ENCODE assay signal across 12 cellular contexts in genomic region chr16:27238591-27238990, GRCh38. TPM values are rescaled to one million over a fixed set of nuclear protein-coding genes. Genes with fewer than 3 reads are reported as not detected.
DNase-seq lines count a peak whose midpoint lies in the region; ATAC-seq, FAIRE-seq and TF ChIP-seq lines count a peak whose summit lies in the region.
"Had no signal": no experiment of that assay in that cellular context is flagged by ENCODE, and none has a peak within 500 bp of the region (broad histone marks: within the 10 kb centered on the region; RNA-seq: fewer than 3 reads in every experiment).

No MANE protein-coding gene starts in this region.

- TF ChIP-seq POLR2A in endothelial cell of umbilical vein (IDR thresholded peaks at IDR 0.05; ENCODE audit: low read depth, low read length), result no peak
- no peak for TF ChIP-seq POLR2A in spleen (IDR thresholded peaks at IDR 0.05)

- H2AFZ ChIP-seq in endothelial cell of umbilical vein (ENCODE audit: low read depth, low read length), result no peak overlapping the region
- H2AFZ ChIP-seq: hepatocyte had no signal

- POLR2A ChIA-PET in activated CD4-positive, alpha-beta T cell treated with anti-CD3 and anti-CD28 coated beads for 36 hours (lab: Charles Lee), result interaction anchor here (0.6 to 2.2 kb wide), 4 partner anchors 16 to 172 kb away, joined by 3 to 18 read pairs (median 6); no protein-coding TSS in a partner anchor
- POLR2A ChIA-PET in activated CD4-positive, alpha-beta memory T cell treated with anti-CD3 and anti-CD28 coated beads, Interleukin-2, amount 10 ng/mL, durations not matched to agents 7 days and 5 days (lab: Charles Lee), result interaction anchor here (1.1 to 14.5 kb wide), 8 partner anchors 11 to 135 kb away, joined by 3 to 448 read pairs (median 29); partner anchors contain the start of genes IL4R, KDM8 and NSMCE1
- POLR2A ChIA-PET in endothelial cell of umbilical vein (lab: Charles Lee), result interaction anchor here (0.8 to 1.2 kb wide), 3 partner anchors 13 to 67 kb away, joined by 3 to 4 read pairs (median 3); partner anchors contain the start of gene KDM8

- H3K4me3 Mint-ChIP-seq in activated CD4-positive, alpha-beta T cell treated with anti-CD3 and anti-CD28 coated beads for 36 hours, result peak overlapping the region; percentile 67
- H3K4me3 Mint-ChIP-seq in activated CD4-positive, alpha-beta memory T cell treated with anti-CD3 and anti-CD28 coated beads, Interleukin-2, amount 10 ng/mL, durations not matched to agents 7 days and 5 days, result no peak overlapping the region
- no peak overlapping the region for H3K4me3 Mint-ChIP-seq in type B pancreatic cell

- FAIRE-seq in endothelial cell of umbilical vein (lab: Jason Lieb, UNC), result no peak

- DNase-seq in activated CD4-positive, alpha-beta T cell treated with anti-CD3 and anti-CD28 coated beads for 36 hours, result peak; percentile 7
- no peak for DNase-seq in activated CD4-positive, alpha-beta T cell treated with anti-CD3 and anti-CD28 coated beads, Interleukin-2, amount 50 U/mL, for 4 hours
- no peak for DNase-seq in activated CD4-positive, alpha-beta memory T cell treated with anti-CD3 and anti-CD28 coated beads, Interleukin-2, amount 10 ng/mL, durations not matched to agents 7 days and 5 days
- DNase-seq in endothelial cell of umbilical vein (ENCODE audit: low read depth, low spot score), result no peak
- no peak for DNase-seq in spleen
- no peak for DNase-seq in type B pancreatic cell (ENCODE audit: extremely low spot score, unreplicated experiment)
- no peak for DNase-seq in activated gamma-delta T cell (lab: John Stamatoyannopoulos, UW)
- DNase-seq: effector CD4-positive, alpha-beta T cell; NCI-H1436 treated with DMSO at 0.1 percent for 48 hours had no signal

- no peak overlapping the region for H3K4me2 ChIP-seq in endothelial cell of umbilical vein (ENCODE audit: insufficient read depth, low read length)
- H3K4me2 ChIP-seq: hepatocyte had no signal

- H3K36me3 Mint-ChIP-seq in activated CD4-positive, alpha-beta T cell treated with anti-CD3 and anti-CD28 coated beads for 36 hours (ENCODE audit: low read depth), result peaks cover 49% of the 10 kb centered on the region
- H3K36me3 Mint-ChIP-seq in activated CD4-positive, alpha-beta memory T cell treated with anti-CD3 and anti-CD28 coated beads, Interleukin-2, amount 10 ng/mL, durations not matched to agents 7 days and 5 days (ENCODE audit: low read depth), result peaks cover 50% of the 10 kb centered on the region
- no peaks in the 10 kb centered on the region for H3K36me3 Mint-ChIP-seq in type B pancreatic cell

- TF ChIP-seq CTCF in endothelial cell of umbilical vein (IDR thresholded peaks at IDR 0.05; ENCODE audit: extremely low read depth in 1 of 2, insufficient read depth in 1 of 2, low read depth in 1 of 2, low read length in 2 of 2), result no peak
- TF ChIP-seq CTCF in spleen (IDR thresholded peaks at IDR 0.05 in 8 of 11, conservative IDR thresholded peaks at IDR 0.05 in 3 of 11), result no peak
- TF ChIP-seq CTCF in type B pancreatic cell (conservative IDR thresholded peaks at IDR 0.05), result no peak

- H3K9me1 ChIP-seq in endothelial cell of umbilical vein (replicated peaks; ENCODE audit: control insufficient read depth, extremely low read depth, insufficient read depth, low read length), result no peaks in the 10 kb centered on the region

- no peaks in the 10 kb centered on the region for H4K20me1 ChIP-seq in endothelial cell of umbilical vein (replicated peaks; ENCODE audit: control insufficient read depth, extremely low read depth, insufficient read depth, low read length)

- H3K27ac Mint-ChIP-seq in activated CD4-positive, alpha-beta T cell treated with anti-CD3 and anti-CD28 coated beads for 36 hours, result peak overlapping the region; percentile 100
- H3K27ac Mint-ChIP-seq in activated CD4-positive, alpha-beta memory T cell treated with anti-CD3 and anti-CD28 coated beads, Interleukin-2, amount 10 ng/mL, durations not matched to agents 7 days and 5 days, result peak overlapping the region; percentile 100
- no peak overlapping the region for H3K27ac Mint-ChIP-seq in type B pancreatic cell

- no peaks in the 10 kb centered on the region for H3K9me3 Mint-ChIP-seq in activated CD4-positive, alpha-beta T cell treated with anti-CD3 and anti-CD28 coated beads for 36 hours (ENCODE audit: low read depth)
- H3K9me3 Mint-ChIP-seq in activated CD4-positive, alpha-beta memory T cell treated with anti-CD3 and anti-CD28 coated beads, Interleukin-2, amount 10 ng/mL, durations not matched to agents 7 days and 5 days, result no peaks in the 10 kb centered on the region
- H3K9me3 Mint-ChIP-seq in type B pancreatic cell, result no peaks in the 10 kb centered on the region

- H3K27ac ChIP-seq in endothelial cell of umbilical vein (ENCODE audit: insufficient read depth, low read depth, low read length) (peak overlapping the region; percentile 99), spleen (peak overlapping the region; percentile 79 to 94 (median 89))
- H3K27ac ChIP-seq: hepatocyte had no signal

- H3K4me1 ChIP-seq in endothelial cell of umbilical vein (ENCODE audit: control insufficient read depth, extremely low read depth, insufficient read depth, low read length) (peaks cover 85% of the 10 kb centered on the region), spleen (peaks cover 64 to 100% (median 90%) of the 10 kb centered on the region in 6 donors)

- ATAC-seq in activated CD4-positive, alpha-beta T cell treated with anti-CD3 and anti-CD28 coated beads for 36 hours, result no peak
- no peak for ATAC-seq in HG03354 (IDR thresholded peaks at IDR 0.05; ENCODE audit: poor library complexity, severe bottlenecking, unreplicated experiment)

- no peaks in the 10 kb centered on the region for H3K79me2 ChIP-seq in endothelial cell of umbilical vein (ENCODE audit: control insufficient read depth, insufficient read depth, low read length)
- H3K79me2 ChIP-seq: hepatocyte had no signal

- H3K27me3 Mint-ChIP-seq in activated CD4-positive, alpha-beta T cell treated with anti-CD3 and anti-CD28 coated beads for 36 hours, result no peaks in the 10 kb centered on the region
- no peaks in the 10 kb centered on the region for H3K27me3 Mint-ChIP-seq in activated CD4-positive, alpha-beta memory T cell treated with anti-CD3 and anti-CD28 coated beads, Interleukin-2, amount 10 ng/mL, durations not matched to agents 7 days and 5 days
- peaks cover 3% of the 10 kb centered on the region for H3K27me3 Mint-ChIP-seq in type B pancreatic cell

- H3K36me3 ChIP-seq in endothelial cell of umbilical vein (ENCODE audit: control insufficient read depth in 2 of 2, extremely low read depth in 1 of 2, insufficient read depth in 2 of 2, low read length in 2 of 2) (peaks cover 0 to 2% of the 10 kb centered on the region in 2 experiments), spleen (peaks cover 0 to 7% (median 3%) of the 10 kb centered on the region in 6 donors)

- H3K4me1 Mint-ChIP-seq in activated CD4-positive, alpha-beta T cell treated with anti-CD3 and anti-CD28 coated beads for 36 hours, result peaks cover 89% of the 10 kb centered on the region
- peaks cover 87% of the 10 kb centered on the region for H3K4me1 Mint-ChIP-seq in activated CD4-positive, alpha-beta memory T cell treated with anti-CD3 and anti-CD28 coated beads, Interleukin-2, amount 10 ng/mL, durations not matched to agents 7 days and 5 days
- H3K4me1 Mint-ChIP-seq in type B pancreatic cell (ENCODE audit: unreplicated experiment), result peaks cover 45% of the 10 kb centered on the region

- dilution Hi-C loops in endothelial cell of umbilical vein (cut with MboI; ENCODE audit: extremely low pct_ligation_motif_present, low sequenced_read_pairs), result no loop called here

- H3K9me3 ChIP-seq in endothelial cell of umbilical vein (replicated peaks; ENCODE audit: control insufficient read depth, insufficient read depth, low read length) (no peaks in the 10 kb centered on the region), spleen (no peaks in the 10 kb centered on the region)
- H3K9me3 ChIP-seq: right atrium auricular region had no signal

- BruUV-seq in endothelial cell of umbilical vein (replicated peaks; lab: Mats Ljungman, UMichigan), result no TSS peak

- H3K27me3 ChIP-seq in endothelial cell of umbilical vein (ENCODE audit: control insufficient read depth in 2 of 2, insufficient read depth in 2 of 2, low read length in 2 of 2), result no peaks in the 10 kb centered on the region
- no peaks in the 10 kb centered on the region for H3K27me3 ChIP-seq in spleen (replicated peaks in 1 of 7)
- H3K27me3 ChIP-seq: hepatocyte, right atrium auricular region had no signal

- CTCF ChIA-PET in activated CD4-positive, alpha-beta T cell treated with anti-CD3 and anti-CD28 coated beads for 36 hours (lab: Charles Lee), result interaction anchor here (0.5 to 7.5 kb wide), 2 partner anchors 14 to 60 kb away, joined by 3 to 63 read pairs; no protein-coding TSS in a partner anchor
- CTCF ChIA-PET in activated CD4-positive, alpha-beta memory T cell treated with anti-CD3 and anti-CD28 coated beads, Interleukin-2, amount 10 ng/mL, durations not matched to agents 7 days and 5 days (lab: Charles Lee), result interaction anchor here (0.5 to 6.5 kb wide), 2 partner anchors 80 to 1773 kb away, joined by 3 to 146 read pairs; no protein-coding TSS in a partner anchor
- CTCF ChIA-PET in endothelial cell of umbilical vein (lab: Charles Lee), result interaction anchor here (0.5 to 15.6 kb wide), 3 partner anchors 9 to 129 kb away, joined by 4 to 299 read pairs (median 4); no protein-coding TSS in a partner anchor

- no peak overlapping the region for H3K4me3 ChIP-seq in endothelial cell of umbilical vein (replicated peaks in 1 of 3; ENCODE audit: insufficient read depth in 1 of 3, low read depth in 1 of 3, low read length in 3 of 3)
- H3K4me3 ChIP-seq in spleen, result no peak overlapping the region
- H3K4me3 ChIP-seq: hepatocyte, right atrium auricular region had no signal

- intact Hi-C loops in activated CD4-positive, alpha-beta T cell treated with anti-CD3 and anti-CD28 coated beads for 36 hours (cut with DNase I, micrococcal nuclease), result loop anchor here in 1 of 2 experiments (5.0 to 10.0 kb wide), 2 partner anchors 641 to 946 kb away; no protein-coding TSS in a partner anchor
- intact Hi-C loops in endothelial cell of umbilical vein (cut with micrococcal nuclease) (no loop called here), spleen (cut with DNase I; ENCODE audit: low total_unique reads) (loop anchor here (10.0 kb wide), 2 partner anchors 64 to 216 kb away; no protein-coding TSS in a partner anchor)

- 81 to 96% (median 88%) methylated on average over 2 of the region's 2 CpGs for WGBS in spleen, 5 donors

- H3K9ac ChIP-seq in endothelial cell of umbilical vein (replicated peaks; ENCODE audit: extremely low read depth, insufficient read depth, low read length), result no peak overlapping the region

RNA-seq across cellular contexts. Expression of gene NSMCE1, which starts 30.0 kb away (rescaled TPM):
- 100 to 1,000 TPM; 110 to 127 TPM for total RNA-seq in activated CD4-positive, alpha-beta T cell treated with anti-CD3 and anti-CD28 coated beads for 36 hours
- 100 to 1,000 TPM; 100 to 106 TPM for total RNA-seq in activated CD4-positive, alpha-beta memory T cell treated with anti-CD3 and anti-CD28 coated beads, Interleukin-2, amount 10 ng/mL, durations not matched to agents 7 days and 5 days
- total RNA-seq in endothelial cell of umbilical vein, result 42.0 and 46.4 TPM in 2 replicates
- 21.9 and 23.8 TPM in 2 replicates for polyA plus RNA-seq in endothelial cell of umbilical vein
- 28.7 and 36.9 TPM in 2 replicates for polyA plus RNA-seq in endothelial cell of umbilical vein (2011; cell fraction: cytosol; rRNA removed)
- polyA plus RNA-seq in endothelial cell of umbilical vein (2011; cell fraction: nucleus; rRNA removed), result 15.8 and 16.2 TPM in 2 replicates
- polyA plus RNA-seq in endothelial cell of umbilical vein (2012), result 51.1 and 71.1 TPM in 2 replicates
- polyA minus RNA-seq in endothelial cell of umbilical vein, result 29.8 and 36.0 TPM in 2 replicates
- 21.2 TPM for polyA minus RNA-seq in endothelial cell of umbilical vein (2011; cell fraction: cytosol; rRNA and poly(A)+ RNA removed)
- polyA minus RNA-seq in endothelial cell of umbilical vein (2011; cell fraction: nucleus; rRNA and poly(A)+ RNA removed), result 14.1 and 18.2 TPM in 2 replicates
- total RNA-seq in spleen, result 10 to 100 TPM; 18.4 to 41.4 (median 31.7) TPM
- 10 to 100 TPM; 37.9 to 79.0 (median 41.4) TPM for polyA plus RNA-seq in spleen
- 27.1 and 33.3 TPM in 2 replicates for total RNA-seq in type B pancreatic cell (ENCODE audit: low replicate concordance)

RNA-seq across cellular contexts. Expression of gene KDM8, which starts 35.3 kb away (rescaled TPM):
- total RNA-seq in activated CD4-positive, alpha-beta T cell treated with anti-CD3 and anti-CD28 coated beads for 36 hours, result 10 to 100 TPM in 1 of 2 experiments, 1 to 10 TPM in 1; 9.8 to 10.4 TPM
- 10 to 100 TPM; 12.7 to 14.3 TPM for total RNA-seq in activated CD4-positive, alpha-beta memory T cell treated with anti-CD3 and anti-CD28 coated beads, Interleukin-2, amount 10 ng/mL, durations not matched to agents 7 days and 5 days
- total RNA-seq in endothelial cell of umbilical vein (8.4 and 8.9 TPM in 2 replicates), spleen (10 to 100 TPM in 3 of 7 donors, 1 to 10 TPM in 4; 8.3 to 14.7 (median 9.8) TPM), type B pancreatic cell (ENCODE audit: low replicate concordance) (6.3 and 11.1 TPM in 2 replicates)
- polyA plus RNA-seq in endothelial cell of umbilical vein (5.1 TPM in 2 replicates), spleen (10 to 100 TPM in 1 of 3 donors, 1 to 10 TPM in 2; 5.2 to 10.6 (median 7.4) TPM)
- polyA plus RNA-seq in endothelial cell of umbilical vein (2011; cell fraction: cytosol; rRNA removed), result 4.0 and 4.6 TPM in 2 replicates
- 14.0 and 15.0 TPM in 2 replicates for polyA plus RNA-seq in endothelial cell of umbilical vein (2011; cell fraction: nucleus; rRNA removed)
- 2.7 and 4.2 TPM in 2 replicates for polyA plus RNA-seq in endothelial cell of umbilical vein (2012)
- 6.4 and 24.7 TPM in 2 replicates for polyA minus RNA-seq in endothelial cell of umbilical vein
- 2.8 TPM for polyA minus RNA-seq in endothelial cell of umbilical vein (2011; cell fraction: cytosol; rRNA and poly(A)+ RNA removed)
- polyA minus RNA-seq in endothelial cell of umbilical vein (2011; cell fraction: nucleus; rRNA and poly(A)+ RNA removed), result 12.1 and 13.0 TPM in 2 replicates
